ENCODE assay signal across 19 cellular contexts in the genomic region with DNA sequence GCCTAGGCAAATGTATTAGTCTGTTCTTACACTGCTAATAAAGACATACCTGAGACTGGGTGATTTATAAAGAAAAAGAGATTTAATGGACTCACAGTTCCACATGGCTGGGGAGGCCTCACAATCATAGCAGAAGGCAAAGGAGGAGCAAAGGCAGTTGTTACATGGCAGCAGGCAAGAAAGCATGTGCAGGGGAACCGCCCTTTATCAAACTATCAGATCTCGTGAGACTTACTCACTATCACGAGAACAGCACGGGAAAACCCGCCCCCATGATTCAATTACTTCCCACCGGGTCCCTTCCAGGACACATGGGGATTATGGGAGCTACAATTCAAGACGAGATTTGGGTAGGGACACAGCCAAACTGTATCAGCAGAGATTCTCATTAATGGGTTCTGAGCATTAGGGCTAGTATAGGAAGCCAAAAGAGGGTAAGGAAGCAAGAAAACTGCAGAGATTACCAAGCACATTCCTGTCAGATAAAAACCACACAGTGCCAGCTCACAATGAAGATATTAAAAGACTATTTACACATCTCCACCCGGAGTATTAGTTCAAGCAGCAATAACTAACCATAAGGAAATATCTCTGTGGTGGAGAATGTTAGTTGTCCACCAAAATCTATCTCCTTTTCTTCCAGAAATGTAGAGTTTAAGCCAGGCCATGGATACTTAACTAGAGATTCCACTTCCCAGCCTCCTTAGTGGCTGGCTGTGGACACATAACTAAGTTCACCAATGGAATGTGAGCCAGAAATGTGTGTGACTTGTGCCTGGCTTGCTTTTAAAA.
DNase-seq lines count a peak whose midpoint lies in the region; ATAC-seq and TF ChIP-seq lines count a peak whose summit lies in the region.
"Had no signal": no experiment of that assay in that cellular context is flagged by ENCODE, and none has a peak within 500 bp of the region (broad histone marks: within the 10 kb centered on the region; RNA-seq: fewer than 3 reads in every experiment).

No MANE protein-coding gene starts in this region.

- H2BK120ac ChIP-seq in mesenchymal stem cell (ENCODE audit: low read depth, low read length): peak overlapping the region; percentile 73

- H4K91ac ChIP-seq in mesenchymal stem cell (ENCODE audit: low read length): no peak overlapping the region

- H3K27me3 Mint-ChIP-seq in chondrocyte (ENCODE audit: low read depth) (peaks cover 3% of the 10 kb centered on the region), endothelial cell (ENCODE audit: unreplicated experiment) (no peaks in the 10 kb centered on the region)
- H3K27me3 Mint-ChIP-seq: natural killer cell treated with Interleukin-12 subunit alpha and Interleukin-12 subunit beta and Interleukin-15 and Interleukin-18, amount 100 ng/mL, for 72 hours had no signal

- no peaks in the 10 kb centered on the region for H3K36me3 ChIP-seq in mesenchymal stem cell (ENCODE audit: control insufficient read depth in 1 of 2, insufficient read depth in 2 of 2, low read depth in 1 of 2, low read length in 2 of 2)
- H3K36me3 ChIP-seq: colonic mucosa had no signal

- no peak overlapping the region for H3K4ac ChIP-seq in mesenchymal stem cell (ENCODE audit: low read depth in 1 of 2, low read length in 2 of 2)

- H4K8ac ChIP-seq in mesenchymal stem cell (ENCODE audit: low read length): no peak overlapping the region

- H3K4me1 ChIP-seq in mesenchymal stem cell (ENCODE audit: control insufficient read depth, insufficient read depth, low read depth, low read length): peaks cover 4% of the 10 kb centered on the region
- H3K4me1 ChIP-seq: testis had no signal

- no peak overlapping the region for H3K9ac ChIP-seq in mesenchymal stem cell (ENCODE audit: low read length)

- H3K14ac ChIP-seq in mesenchymal stem cell (ENCODE audit: low read length in 2 of 2): no peak overlapping the region

- H2AK5ac ChIP-seq in mesenchymal stem cell (ENCODE audit: low read length, severe bottlenecking): peak overlapping the region; percentile 62

- no peak for TF ChIP-seq CTCF in chondrocyte (IDR thresholded peaks at IDR 0.05)
- no peak for TF ChIP-seq CTCF in endothelial cell (IDR thresholded peaks at IDR 0.05; ENCODE audit: unreplicated experiment)

- H3K4me3 Mint-ChIP-seq in chondrocyte (ENCODE audit: unreplicated experiment): no peak overlapping the region
- H3K4me3 Mint-ChIP-seq in endothelial cell (ENCODE audit: unreplicated experiment): no peak overlapping the region
- H3K4me3 Mint-ChIP-seq: activated T-cell treated with anti-CD3 and anti-CD28 coated beads, Interleukin-2, amount 50 U/mL, for 72 hours; natural killer cell treated with Interleukin-12 subunit alpha and Interleukin-12 subunit beta and Interleukin-15 and Interleukin-18, amount 100 ng/mL, for 72 hours had no signal

- H3K4me1 Mint-ChIP-seq in chondrocyte (ENCODE audit: low read depth) (peaks cover 33% of the 10 kb centered on the region), endothelial cell (ENCODE audit: unreplicated experiment) (no peaks in the 10 kb centered on the region)

- no peak overlapping the region for H3K4me3 ChIP-seq in mesenchymal stem cell (ENCODE audit: insufficient read depth in 1 of 2, low read depth in 1 of 2, low read length in 2 of 2)
- H3K4me3 ChIP-seq: colonic mucosa, SK-N-MC, testis had no signal

- peak overlapping the region; percentile 50 for H3K27ac Mint-ChIP-seq in chondrocyte (ENCODE audit: unreplicated experiment)
- no peak overlapping the region for H3K27ac Mint-ChIP-seq in endothelial cell (ENCODE audit: unreplicated experiment)
- H3K27ac Mint-ChIP-seq: activated T-cell treated with anti-CD3 and anti-CD28 coated beads, Interleukin-2, amount 50 U/mL, for 72 hours; natural killer cell treated with Interleukin-12 subunit alpha and Interleukin-12 subunit beta and Interleukin-15 and Interleukin-18, amount 100 ng/mL, for 72 hours had no signal

- no peaks in the 10 kb centered on the region for H3K36me3 Mint-ChIP-seq in chondrocyte (ENCODE audit: low read depth)
- H3K36me3 Mint-ChIP-seq in endothelial cell (ENCODE audit: low read depth, unreplicated experiment): no peaks in the 10 kb centered on the region
- H3K36me3 Mint-ChIP-seq: natural killer cell treated with Interleukin-12 subunit alpha and Interleukin-12 subunit beta and Interleukin-15 and Interleukin-18, amount 100 ng/mL, for 72 hours had no signal

- no peak overlapping the region for H2BK15ac ChIP-seq in mesenchymal stem cell (ENCODE audit: low read depth, poor library complexity, severe bottlenecking)

- H3K79me1 ChIP-seq in mesenchymal stem cell (replicated peaks; ENCODE audit: low read length, poor library complexity, severe bottlenecking): no peaks in the 10 kb centered on the region

- H2AFZ ChIP-seq in mesenchymal stem cell (ENCODE audit: low read depth, low read length): no peak overlapping the region

- 94% methylated on average over 7 of the region's 8 CpGs for WGBS in mesenchymal stem cell

- H3K27me3 ChIP-seq in mesenchymal stem cell (ENCODE audit: control insufficient read depth in 1 of 2, insufficient read depth in 1 of 2, low read length in 2 of 2): peaks cover 0 to 13% of the 10 kb centered on the region in 2 experiments
- H3K27me3 ChIP-seq: colonic mucosa, testis had no signal

- no peak for ATAC-seq in GM18519 (IDR thresholded peaks at IDR 0.05; ENCODE audit: low FRiP score, unreplicated experiment)
- ATAC-seq: activated T-cell treated with anti-CD3 and anti-CD28 coated beads, Interleukin-2, amount 50 U/mL, for 72 hours; natural killer cell treated with Interleukin-12 subunit alpha and Interleukin-12 subunit beta and Interleukin-15 and Interleukin-18, amount 100 ng/mL, for 72 hours had no signal

- H3K18ac ChIP-seq in mesenchymal stem cell (ENCODE audit: low read depth in 1 of 2, low read length in 2 of 2): peak overlapping the region; percentile 21 to 28

- no peak overlapping the region for H3K23ac ChIP-seq in mesenchymal stem cell (ENCODE audit: low read length in 2 of 2)

- H3K9me3 ChIP-seq in mesenchymal stem cell (ENCODE audit: control insufficient read depth, low read length): no peaks in the 10 kb centered on the region
- H3K9me3 ChIP-seq: colonic mucosa, testis had no signal

- no peak overlapping the region for H2BK5ac ChIP-seq in mesenchymal stem cell (ENCODE audit: low read depth, low read length, poor library complexity, severe bottlenecking)

- DNase-seq in AG20443 (ENCODE audit: low spot score): peak; percentile 26
- DNase-seq in LHCN-M2 (ENCODE audit: low read depth): peak; percentile 71
- no peak for DNase-seq in chondrocyte (ENCODE audit: low spot score)
- DNase-seq in mesenchymal stem cell: peak; percentile 45
- no peak for DNase-seq in AG08396 (ENCODE audit: low spot score)
- no peak for DNase-seq in endothelial cell (ENCODE audit: low spot score)
- no peak for DNase-seq in DMS79 treated with DMSO at 0.1 percent for 48 hours (lab: John Stamatoyannopoulos, UW)
- DNase-seq: activated CD4-positive, alpha-beta T cell treated with anti-CD3 and anti-CD28 coated beads, Interleukin-2, amount 50 U/mL, for 48 hours; activated T-cell treated with anti-CD3 and anti-CD28 coated beads, Interleukin-2, amount 50 U/mL, for 72 hours; AML-193; amniotic stem cell; colonic mucosa; NCI-H1436; NCI-H446; stimulated activated CD4-positive, alpha-beta T cell treated with anti-CD3 and anti-CD28 coated beads, Interleukin-2, amount 100 ng/mL, for 24 hours; testis had no signal

- H3K4me2 ChIP-seq in mesenchymal stem cell (ENCODE audit: low read length, poor library complexity, severe bottlenecking): no peak overlapping the region

- peak overlapping the region; percentile 84 for H3K27ac ChIP-seq in mesenchymal stem cell (ENCODE audit: low read length, poor library complexity, severe bottlenecking)
- H3K27ac ChIP-seq: colonic mucosa, SK-N-MC, testis had no signal

- no peaks in the 10 kb centered on the region for H3K9me3 Mint-ChIP-seq in chondrocyte (ENCODE audit: low read depth)
- H3K9me3 Mint-ChIP-seq in endothelial cell (ENCODE audit: unreplicated experiment): no peaks in the 10 kb centered on the region
- H3K9me3 Mint-ChIP-seq: natural killer cell treated with Interleukin-12 subunit alpha and Interleukin-12 subunit beta and Interleukin-15 and Interleukin-18, amount 100 ng/mL, for 72 hours had no signal

- H2BK12ac ChIP-seq in mesenchymal stem cell (ENCODE audit: low read length in 2 of 2): peak overlapping the region in 1 of 2 experiments; percentile 77

Comparison
In these comparisons a context has a peak if more than half of its experiments do, and no peak if none do; other contexts are left out.
1. DNase-seq: peak in AG20443 (single experiment), LHCN-M2 (single experiment) and mesenchymal stem cell (single experiment); none in chondrocyte (single experiment), AG08396 (single experiment), endothelial cell (single experiment) and DMS79 treated with DMSO at 0.1 percent for 48 hours (single experiment).